ENCODE assay signal across 15 cellular contexts in genomic region chr2:204796581-204796980, GRCh38.
A peak's percentile ranks its signal among the peaks of the same experiment; 100 is the strongest.
DNase-seq lines count a peak whose midpoint lies in the region; ATAC-seq lines count a peak whose summit lies in the region.
"Had no signal": no experiment of that assay in that cellular context is flagged by ENCODE, and none has a peak within 500 bp of the region (broad histone marks: within the 10 kb centered on the region; RNA-seq: fewer than 3 reads in every experiment).

No MANE protein-coding gene starts in this region.

- no peak for DNase-seq in stimulated activated naive CD8-positive, alpha-beta T cell treated with anti-CD3 and anti-CD28 coated beads, Interleukin-15, Interleukin-2, amounts not matched to agents 100 U/mL and 50 U/mL, for 24 hours
- no peak for DNase-seq in T-helper 9 cell
- DNase-seq in T1000 (lab: John Stamatoyannopoulos, UW) = no peak
- DNase-seq in cortex of kidney (lab: John Stamatoyannopoulos, UW) = no peak
- DNase-seq: activated CD4-positive, alpha-beta T cell treated with anti-CD3 and anti-CD28 coated beads, Interleukin-2, amount 50 U/mL, for 4 hours; activated naive CD4-positive, alpha-beta T cell; GOT3; kidney glomerular epithelial cell; NCI-H1417 treated with DMSO at 0.1 percent for 48 hours; NCI-H524 treated with DMSO at 0.1 percent for 48 hours; RPMI8226 had no signal

- peak; percentile 86 for ATAC-seq in GM18499 (IDR thresholded peaks at IDR 0.05; ENCODE audit: insufficient read depth, unreplicated experiment)
- ATAC-seq in GM19467 (IDR thresholded peaks at IDR 0.05; ENCODE audit: unreplicated experiment) = peak; percentile 89
- ATAC-seq in HG02885 (IDR thresholded peaks at IDR 0.05; ENCODE audit: poor library complexity, unreplicated experiment) = peak; percentile 98
- peak; percentile 76 for ATAC-seq in HG03460 (IDR thresholded peaks at IDR 0.05; ENCODE audit: unreplicated experiment)
- no peak for ATAC-seq in stimulated activated naive CD8-positive, alpha-beta T cell treated with anti-CD3 and anti-CD28 coated beads, Interleukin-15, Interleukin-2, amounts not matched to agents 100 U/mL and 50 U/mL, for 24 hours
